ENCODE assay signal across 9 cellular contexts in genomic region chr7:91557789-91558396, GRCh38.
DNase-seq lines count a peak whose midpoint lies in the region; ATAC-seq, FAIRE-seq and TF ChIP-seq lines count a peak whose summit lies in the region.
"Had no signal": no experiment of that assay in that cellular context is flagged by ENCODE, and none has a peak within 500 bp of the region (broad histone marks: within the 10 kb centered on the region; RNA-seq: fewer than 3 reads in every experiment).

No MANE protein-coding gene starts in this region.

- H3K4me2 ChIP-seq in GM12878 (ENCODE audit: control insufficient read depth, insufficient read depth): no peak overlapping the region
- H3K4me2 ChIP-seq: BLaER1 had no signal

- TF ChIP-seq CTCF in GM12878 (IDR thresholded peaks at IDR 0.05 in 2 of 3, conservative IDR thresholded peaks at IDR 0.05 in 1 of 3; ENCODE audit: control insufficient read depth in 2 of 3, extremely low read depth in 1 of 3, insufficient read depth in 1 of 3, low read depth in 3 of 3, low read length in 3 of 3): no peak
- no peak for TF ChIP-seq CTCF in sigmoid colon (IDR thresholded peaks at IDR 0.05)

- H3K79me2 ChIP-seq in GM12878 (ENCODE audit: control insufficient read depth, insufficient read depth, low read length): no peaks in the 10 kb centered on the region

- TF ChIP-seq POLR2A in GM12878 (IDR thresholded peaks at IDR 0.05; ENCODE audit: low read depth, low read length) (no peak), sigmoid colon (IDR thresholded peaks at IDR 0.05) (no peak)

- H3K4me3 ChIP-seq in GM12878: no peak overlapping the region
- H3K4me3 ChIP-seq in sigmoid colon: no peak overlapping the region
- H3K4me3 ChIP-seq: BLaER1 had no signal

- H3K27ac ChIP-seq in GM12878 (ENCODE audit: control insufficient read depth, insufficient read depth) (no peak overlapping the region), sigmoid colon (no peak overlapping the region)
- H3K27ac ChIP-seq: BLaER1 had no signal

- H2AFZ ChIP-seq in GM12878 (ENCODE audit: control insufficient read depth, low read depth, low read length): no peak overlapping the region

- POLR2A ChIA-PET in GM12878 (lab: Charles Lee): interaction anchor here (0.7 kb wide), 1 partner anchor 183 kb away, joined by 3 read pairs; no protein-coding TSS in a partner anchor

- WGBS in GM12878 (ENCODE audit: insufficient coverage, insufficient replicate concordance, low lambda C conversion rate, missing lambda C conversion rate): 0% methylated on average over 8 of the region's 8 CpGs
- WGBS in sigmoid colon, 2 donors: 72 to 81% methylated on average over 8 of the region's 8 CpGs

- RAD21 ChIA-PET in GM12878 (lab: Charles Lee; ENCODE audit: unreplicated experiment): no interaction called here

- H3K9ac ChIP-seq in GM12878 (ENCODE audit: control insufficient read depth, insufficient read depth, low read length): no peak overlapping the region
- H3K9ac ChIP-seq: BLaER1 had no signal

- H3K4me1 ChIP-seq in GM12878 (ENCODE audit: control insufficient read depth, insufficient read depth, low read length) (peaks cover 4% of the 10 kb centered on the region; the same call in 1 of the 2 replicates), sigmoid colon (no peaks in the 10 kb centered on the region)
- H3K4me1 ChIP-seq: BLaER1 had no signal

- H3K27me3 ChIP-seq in GM12878 (replicated peaks in 1 of 2; ENCODE audit: control insufficient read depth in 2 of 2, insufficient read depth in 2 of 2, low read length in 1 of 2): no peaks in the 10 kb centered on the region
- H3K27me3 ChIP-seq in sigmoid colon: no peaks in the 10 kb centered on the region
- H3K27me3 ChIP-seq: BLaER1 had no signal

- no peaks in the 10 kb centered on the region for H3K9me3 ChIP-seq in GM12878 (replicated peaks; ENCODE audit: control insufficient read depth, insufficient read depth, low read length)
- H3K9me3 ChIP-seq in sigmoid colon: no peaks in the 10 kb centered on the region
- H3K9me3 ChIP-seq: BLaER1 had no signal

- in situ Hi-C loops in GM12878 (cut with MboI): no loop called here

- SMC1A ChIA-PET in GM12878 (lab: Charles Lee; ENCODE audit: uncharacterized antibody, unreplicated experiment): interaction anchor here (1.4 kb wide), 1 partner anchor 23 kb away, joined by 3 read pairs; no protein-coding TSS in a partner anchor

- no peak for TF ChIP-seq RAD21 in GM12878 (IDR thresholded peaks at IDR 0.05; ENCODE audit: insufficient read depth, low read depth, low read length)

- H3K36me3 ChIP-seq in GM12878 (ENCODE audit: control insufficient read depth in 2 of 2, insufficient read depth in 2 of 2, low read length in 1 of 2): no peaks in the 10 kb centered on the region
- no peaks in the 10 kb centered on the region for H3K36me3 ChIP-seq in sigmoid colon
- H3K36me3 ChIP-seq: BLaER1 had no signal

- no TSS peak for BruUV-seq in GM12878 (replicated peaks; lab: Mats Ljungman, UMichigan)

- no peaks in the 10 kb centered on the region for H4K20me1 ChIP-seq in GM12878 (ENCODE audit: control insufficient read depth, insufficient read depth)
- H4K20me1 ChIP-seq: BLaER1 had no signal

- peak; percentile 76 for ATAC-seq in GM19372 (IDR thresholded peaks at IDR 0.05; ENCODE audit: low read depth, unreplicated experiment)
- peak; percentile 89 for ATAC-seq in HG03108 (IDR thresholded peaks at IDR 0.05; ENCODE audit: unreplicated experiment)
- peak; percentile 85 for ATAC-seq in GM12878

- FAIRE-seq in GM12878 (lab: Jason Lieb, UNC): peak; percentile 31

- CTCF ChIA-PET in GM12878 (lab: Yijun Ruan, JAX): no interaction called here

- TF ChIP-seq EP300 in GM12878 (IDR thresholded peaks at IDR 0.05; ENCODE audit: borderline replicate concordance in 1 of 2, control insufficient read depth in 1 of 2, low read depth in 2 of 2, low read length in 2 of 2) (no peak), sigmoid colon (IDR thresholded peaks at IDR 0.05) (no peak)

- intact Hi-C loops in GM12878 (cut with micrococcal nuclease; ENCODE audit: unreplicated experiment): no loop called here
- intact Hi-C loops in sigmoid colon (cut with DNase I): no loop called here

- DNase-seq in 8988T (peak; percentile 11), GM12878 (ENCODE audit: low read depth, low spot score) (peak; percentile 1), NCI-H1105 (lab: John Stamatoyannopoulos, UW) (no peak), NCI-H510A treated with DMSO at 0.1 percent for 48 hours (lab: John Stamatoyannopoulos, UW) (no peak), NCI-H1930 (lab: John Stamatoyannopoulos, UW) (no peak), sigmoid colon (no peak)

TF ChIP-seq in GM12878, 131 proteins besides CTCF, POLR2A, EP300 and RAD21:
- TF ChIP-seq TCF3 (IDR thresholded peaks at IDR 0.05; ENCODE audit: borderline replicate concordance, insufficient read depth, low read depth, low read length) (no peak), NR2C2 (IDR thresholded peaks at IDR 0.05; ENCODE audit: borderline replicate concordance, control insufficient read depth, insufficient read length, low read depth) (no peak), JUNB (IDR thresholded peaks at IDR 0.05) (peak; percentile 55; the same call in 1 of the 2 replicates), PAX8 (IDR thresholded peaks at IDR 0.05) (no peak), SMARCA5 (IDR thresholded peaks at IDR 0.05) (no peak), FOS (IDR thresholded peaks at IDR 0.05; ENCODE audit: borderline replicate concordance, extremely low read depth, insufficient read length) (no peak), ATF2 (IDR thresholded peaks at IDR 0.05; ENCODE audit: low read length) (no peak), STAT3 (IDR thresholded peaks at IDR 0.05; ENCODE audit: low read depth, low read length) (no peak), PKNOX1 (IDR thresholded peaks at IDR 0.05) (peak; percentile 73), ZNF384 (IDR thresholded peaks at IDR 0.05; ENCODE audit: borderline replicate concordance, low read depth, low read length) (no peak), IRF4 (IDR thresholded peaks at IDR 0.05; ENCODE audit: low read depth, low read length) (0 out of 2 replicates have a peak, but pooled peaks have one; percentile 47), CUX1 (IDR thresholded peaks at IDR 0.05; ENCODE audit: insufficient replicate concordance, low read depth, low read length) (no peak), GATAD2B (conservative IDR thresholded peaks at IDR 0.05; ENCODE audit: low read depth) (no peak), BMI1 (IDR thresholded peaks at IDR 0.05; ENCODE audit: borderline replicate concordance) (no peak)
TF ChIP-seq in GM12878: peak in this region for 3.

Comparison
In these comparisons a context has a peak if more than half of its experiments do, and no peak if none do; other contexts are left out.
1. DNase-seq: peak in 8988T (single experiment) and GM12878 (single experiment); none in NCI-H1105 (single experiment), NCI-H510A treated with DMSO at 0.1 percent for 48 hours (single experiment), NCI-H1930 (0 of 2) and sigmoid colon (single experiment).
2. Peak in every context shown above with its lines, with median percentiles within 50 percentile points of each other: ATAC-seq.